8 cellular contexts compared by ENCODE assay signal in the genomic region with DNA sequence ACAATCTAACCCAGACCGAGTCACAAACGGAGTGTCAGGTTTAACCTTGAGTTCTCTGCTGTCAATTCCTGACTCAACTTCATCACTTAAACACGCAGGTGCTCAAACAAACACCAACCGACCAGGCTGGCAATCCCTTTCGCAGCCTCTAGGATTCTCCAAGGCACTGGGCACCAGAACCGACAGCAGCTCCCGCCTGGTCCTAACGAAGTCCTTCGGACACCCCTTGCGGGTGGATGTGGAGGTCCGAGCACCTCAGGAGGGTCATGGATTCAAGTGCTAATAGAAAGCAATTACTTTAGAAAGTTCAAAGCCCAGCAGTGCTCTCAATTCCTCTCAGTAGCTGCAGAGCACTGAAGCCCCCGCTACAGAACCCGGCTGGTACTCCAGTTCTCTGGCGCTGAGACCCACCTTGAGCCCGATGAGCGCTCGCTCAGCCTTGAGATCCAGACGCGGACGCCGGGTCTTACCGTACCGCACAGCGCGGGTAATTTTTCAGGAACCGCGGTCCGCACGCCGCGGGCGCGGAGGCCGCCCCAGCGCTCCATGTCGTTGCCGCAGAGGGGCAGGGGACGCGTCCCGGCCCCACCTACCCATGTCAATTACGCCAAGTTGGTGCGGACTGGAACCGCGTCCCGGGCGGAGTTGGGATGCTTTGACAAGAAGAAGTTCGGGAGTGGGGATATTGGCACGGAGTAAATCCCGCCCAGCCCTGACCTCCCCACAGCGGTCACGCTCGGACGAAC. TPM values are rescaled to one million over a fixed set of nuclear protein-coding genes. Genes with fewer than 3 reads are reported as not detected.
DNase-seq lines count a peak whose midpoint lies in the region; ATAC-seq and TF ChIP-seq lines count a peak whose summit lies in the region.

No MANE protein-coding gene starts in this region.

- H3K79me2 ChIP-seq in OCI-LY1 (ENCODE audit: insufficient read depth, low read length), result no peaks in the 10 kb centered on the region

- H3K36me3 ChIP-seq in OCI-LY1 (ENCODE audit: insufficient read depth, low read length) (no peaks in the 10 kb centered on the region), esophagus (ENCODE audit: control insufficient read depth in 2 of 2, insufficient read depth in 2 of 2, low read length in 1 of 2) (no peaks in the 10 kb centered on the region), mucosa of stomach (ENCODE audit: control insufficient read depth, insufficient read depth, low read length) (no peaks in the 10 kb centered on the region), thoracic aorta (no peaks in the 10 kb centered on the region)

- peak overlapping the region; percentile 98 for H3K4me2 ChIP-seq in OCI-LY1 (ENCODE audit: low read length)

- peak overlapping the region; percentile 89 for H3K4me3 Mint-ChIP-seq in activated T-cell treated with anti-CD3 and anti-CD28 coated beads, Interleukin-2, amount 50 U/mL, for 4 hours

- no peak overlapping the region for H2AFZ ChIP-seq in OCI-LY1 (ENCODE audit: low read length)

- WGBS in esophagus, 2 donors, result 1% methylated on average over 53 of the region's 53 CpGs

- no peaks in the 10 kb centered on the region for H3K9me2 ChIP-seq in OCI-LY1 (ENCODE audit: low read depth, low read length)

- no peaks in the 10 kb centered on the region for H4K20me1 ChIP-seq in OCI-LY1 (ENCODE audit: insufficient read depth, low read length)

- no peaks in the 10 kb centered on the region for H3K36me3 Mint-ChIP-seq in activated T-cell treated with anti-CD3 and anti-CD28 coated beads, Interleukin-2, amount 50 U/mL, for 4 hours (ENCODE audit: insufficient read depth)

- H3K4me1 ChIP-seq in OCI-LY1 (ENCODE audit: insufficient read depth, low read length, severe bottlenecking) (peaks cover 19% of the 10 kb centered on the region), esophagus (ENCODE audit: control insufficient read depth in 2 of 2, insufficient read depth in 2 of 2, low read length in 1 of 2) (peaks cover 3 to 5% of the 10 kb centered on the region in 2 donors), mucosa of stomach (ENCODE audit: control insufficient read depth, insufficient read depth, low read length) (peaks cover 21% of the 10 kb centered on the region), thoracic aorta (ENCODE audit: control insufficient read depth in 1 of 2, low read depth in 2 of 2) (peaks cover 0 to 10% of the 10 kb centered on the region in 2 donors)

- peaks cover 18% of the 10 kb centered on the region for H3K4me1 Mint-ChIP-seq in activated T-cell treated with anti-CD3 and anti-CD28 coated beads, Interleukin-2, amount 50 U/mL, for 4 hours (ENCODE audit: low read depth)

- H3K27me3 ChIP-seq in OCI-LY1 (ENCODE audit: insufficient read depth, low read length) (0 out of 2 replicates have a peak, but pooled peaks cover 3% of the 10 kb centered on the region), esophagus (ENCODE audit: control insufficient read depth in 1 of 2, insufficient read depth in 2 of 2, low read length in 2 of 2) (no peaks in the 10 kb centered on the region), mucosa of stomach (ENCODE audit: control insufficient read depth, insufficient read depth, low read length) (peaks cover 5% of the 10 kb centered on the region), thoracic aorta (replicated peaks; ENCODE audit: insufficient read depth) (no peaks in the 10 kb centered on the region)

- no peaks in the 10 kb centered on the region for H3K9me3 Mint-ChIP-seq in activated T-cell treated with anti-CD3 and anti-CD28 coated beads, Interleukin-2, amount 50 U/mL, for 4 hours

- no peak overlapping the region for H3K27ac ChIP-seq in OCI-LY1 (ENCODE audit: low read depth, low read length, poor library complexity, severe bottlenecking)
- peak overlapping the region; percentile 79 to 85 for H3K27ac ChIP-seq in esophagus (ENCODE audit: low read depth in 2 of 2, low read length in 1 of 2)
- peak overlapping the region; percentile 91 to 94 for H3K27ac ChIP-seq in thoracic aorta

- no peaks in the 10 kb centered on the region for H3F3A ChIP-seq in OCI-LY1 (ENCODE audit: insufficient read depth, low read length)

- H3K9me3 ChIP-seq in OCI-LY1 (ENCODE audit: low read length), result no peaks in the 10 kb centered on the region
- no peaks in the 10 kb centered on the region for H3K9me3 ChIP-seq in esophagus (ENCODE audit: control insufficient read depth in 2 of 2, insufficient read depth in 1 of 2, low read depth in 1 of 2, low read length in 1 of 2)
- no peaks in the 10 kb centered on the region for H3K9me3 ChIP-seq in mucosa of stomach (ENCODE audit: control insufficient read depth, low read length)
- no peaks in the 10 kb centered on the region for H3K9me3 ChIP-seq in thoracic aorta

- DNase-seq in AG10803 (ENCODE audit: low read depth) (peak; percentile 59), thoracic aorta (ENCODE audit: low spot score) (no peak)
- DNase-seq in activated T-cell treated with anti-CD3 and anti-CD28 coated beads, Interleukin-2, amount 50 U/mL, for 4 hours, result peak; percentile 20

- H3K27me3 Mint-ChIP-seq in activated T-cell treated with anti-CD3 and anti-CD28 coated beads, Interleukin-2, amount 50 U/mL, for 4 hours (ENCODE audit: low read depth), result peaks cover 6% of the 10 kb centered on the region

- ATAC-seq in GM19023 (IDR thresholded peaks at IDR 0.05; ENCODE audit: unreplicated experiment) (peak; percentile 11), HG03460 (IDR thresholded peaks at IDR 0.05; ENCODE audit: unreplicated experiment) (peak; percentile 15), thoracic aorta (ENCODE audit: insufficient number of reproducible peaks, low FRiP score, low read depth) (peak; percentile 56)
- ATAC-seq in activated T-cell treated with anti-CD3 and anti-CD28 coated beads, Interleukin-2, amount 50 U/mL, for 4 hours, result peak; percentile 27 to 29

- peak overlapping the region; percentile 88 for H3K4me3 ChIP-seq in AG10803 (ENCODE audit: low read length)
- H3K4me3 ChIP-seq in OCI-LY1 (ENCODE audit: low read depth, low read length, poor library complexity, severe bottlenecking), result peak overlapping the region; percentile 90
- peak overlapping the region; percentile 65 to 84 for H3K4me3 ChIP-seq in esophagus (ENCODE audit: low read depth in 1 of 2, low read length in 2 of 2)
- H3K4me3 ChIP-seq in mucosa of stomach (ENCODE audit: low read length), result peak overlapping the region; percentile 83
- peak overlapping the region; percentile 97 for H3K4me3 ChIP-seq in thoracic aorta

- TF ChIP-seq CTCF in AG10803 (conservative IDR thresholded peaks at IDR 0.05; ENCODE audit: low read length) (peak; percentile 60), OCI-LY1 (IDR thresholded peaks at IDR 0.05; ENCODE audit: low read length) (no peak), thoracic aorta (IDR thresholded peaks at IDR 0.05) (peak; percentile 63)

- peak overlapping the region; percentile 78 for H3K9ac ChIP-seq in OCI-LY1 (ENCODE audit: low read length)
- peak overlapping the region; percentile 87 for H3K9ac ChIP-seq in mucosa of stomach (ENCODE audit: low read length)

RNA-seq across cellular contexts. Expression of gene MARCHF3, which starts 0.7 kb away (rescaled TPM):
- 1 to 10 TPM; 2.7 to 4.2 (median 3.3) TPM for total RNA-seq in activated T-cell treated with anti-CD3 and anti-CD28 coated beads, Interleukin-2, amount 50 U/mL, for 4 hours
- polyA plus RNA-seq in esophagus, result 1 to 10 TPM; 1.5 to 2.4 TPM
- 10 to 100 TPM; 10.4 to 34.1 TPM for total RNA-seq in thoracic aorta

RNA-seq across cellular contexts. Expression of gene C5orf63, which starts 43.6 kb away (rescaled TPM):
- total RNA-seq in activated T-cell treated with anti-CD3 and anti-CD28 coated beads, Interleukin-2, amount 50 U/mL, for 4 hours, result 1 to 10 TPM; 5.4 to 6.9 (median 6.1) TPM
- polyA plus RNA-seq in esophagus, result 1 to 10 TPM; 4.1 to 4.5 TPM
- total RNA-seq in thoracic aorta, result 1 to 10 TPM; 1.1 to 2.0 TPM
